In the genomic region with DNA sequence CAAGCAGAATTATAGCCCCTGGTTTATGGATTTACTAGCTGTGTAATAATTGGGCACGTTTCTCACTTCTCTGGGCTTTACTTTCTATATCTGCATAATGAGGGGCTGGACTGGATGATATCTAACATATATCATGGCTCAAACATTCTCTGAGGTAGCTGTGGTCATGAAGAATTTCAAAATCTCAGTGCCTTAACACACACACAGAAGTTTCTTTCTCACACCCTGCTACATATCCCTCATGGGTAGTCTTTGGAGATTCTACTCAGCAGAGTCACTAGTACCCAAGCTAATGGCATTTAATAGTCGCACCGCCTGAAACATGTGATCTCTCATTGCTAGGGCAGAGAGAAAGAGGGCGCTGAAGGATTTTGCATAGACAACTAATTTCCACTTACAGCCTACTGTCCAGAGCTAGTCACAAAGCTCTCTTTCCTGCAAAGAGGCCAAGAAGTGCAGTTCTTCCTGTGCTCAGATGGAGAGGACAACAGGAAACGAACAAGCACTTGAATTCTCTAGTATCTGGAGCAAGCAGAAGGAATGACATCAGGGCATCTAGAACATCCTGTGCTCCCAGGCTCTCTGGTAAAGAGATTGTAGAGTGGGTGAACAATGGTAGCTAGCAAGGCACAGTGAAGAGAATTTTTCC, we compare ENCODE assay signal across 9 cellular contexts.
DNase-seq lines count a peak whose midpoint lies in the region; ATAC-seq and TF ChIP-seq lines count a peak whose summit lies in the region.
"Had no signal": no experiment of that assay in that cellular context is flagged by ENCODE, and none has a peak within 500 bp of the region (broad histone marks: within the 10 kb centered on the region; RNA-seq: fewer than 3 reads in every experiment).

No MANE protein-coding gene starts in this region.

- H4K20me1 ChIP-seq in smooth muscle cell (ENCODE audit: low read depth): no peaks in the 10 kb centered on the region

- no peaks in the 10 kb centered on the region for H3K36me3 Mint-ChIP-seq in activated CD8-positive, alpha-beta memory T cell treated with anti-CD3 and anti-CD28 coated beads, Interleukin-2, amount 10 ng/mL, durations not matched to agents 7 days and 5 days
- H3K36me3 Mint-ChIP-seq: natural killer cell treated with Interleukin-12 subunit alpha and Interleukin-12 subunit beta and Interleukin-15 and Interleukin-18, amount 100 ng/mL, for 72 hours had no signal

- CTCF ChIA-PET in activated CD8-positive, alpha-beta memory T cell treated with anti-CD3 and anti-CD28 coated beads, Interleukin-2, amount 10 ng/mL, durations not matched to agents 7 days and 5 days (lab: Charles Lee): no interaction called here

- H3F3A ChIP-seq in smooth muscle cell (ENCODE audit: low read depth): no peaks in the 10 kb centered on the region

- H3K79me2 ChIP-seq in smooth muscle cell (ENCODE audit: low read depth): no peaks in the 10 kb centered on the region

- H3K27me3 Mint-ChIP-seq in activated CD8-positive, alpha-beta memory T cell treated with anti-CD3 and anti-CD28 coated beads, Interleukin-2, amount 10 ng/mL, durations not matched to agents 7 days and 5 days: no peaks in the 10 kb centered on the region
- H3K27me3 Mint-ChIP-seq: natural killer cell treated with Interleukin-12 subunit alpha and Interleukin-12 subunit beta and Interleukin-15 and Interleukin-18, amount 100 ng/mL, for 72 hours had no signal

- no peaks in the 10 kb centered on the region for H3K9me3 Mint-ChIP-seq in activated CD8-positive, alpha-beta memory T cell treated with anti-CD3 and anti-CD28 coated beads, Interleukin-2, amount 10 ng/mL, durations not matched to agents 7 days and 5 days (ENCODE audit: low read depth)
- H3K9me3 Mint-ChIP-seq: natural killer cell treated with Interleukin-12 subunit alpha and Interleukin-12 subunit beta and Interleukin-15 and Interleukin-18, amount 100 ng/mL, for 72 hours had no signal

- H3K4me3 Mint-ChIP-seq in activated CD8-positive, alpha-beta memory T cell treated with anti-CD3 and anti-CD28 coated beads, Interleukin-2, amount 10 ng/mL, durations not matched to agents 7 days and 5 days: no peak overlapping the region
- H3K4me3 Mint-ChIP-seq: natural killer cell treated with Interleukin-12 subunit alpha and Interleukin-12 subunit beta and Interleukin-15 and Interleukin-18, amount 100 ng/mL, for 72 hours had no signal

- TF ChIP-seq CTCF in smooth muscle cell (IDR thresholded peaks at IDR 0.05; ENCODE audit: borderline replicate concordance, insufficient read depth, poor library complexity, severe bottlenecking) (no peak), colonic mucosa (IDR thresholded peaks at IDR 0.05) (no peak)

- H3K4me1 ChIP-seq in smooth muscle cell (ENCODE audit: low read depth) (peaks cover 10% of the 10 kb centered on the region), colonic mucosa (no peaks in the 10 kb centered on the region)

- H3K27ac Mint-ChIP-seq in activated CD8-positive, alpha-beta memory T cell treated with anti-CD3 and anti-CD28 coated beads, Interleukin-2, amount 10 ng/mL, durations not matched to agents 7 days and 5 days: no peak overlapping the region
- H3K27ac Mint-ChIP-seq: natural killer cell treated with Interleukin-12 subunit alpha and Interleukin-12 subunit beta and Interleukin-15 and Interleukin-18, amount 100 ng/mL, for 72 hours had no signal

- no peaks in the 10 kb centered on the region for H3K36me3 ChIP-seq in smooth muscle cell (ENCODE audit: low read depth)
- no peaks in the 10 kb centered on the region for H3K36me3 ChIP-seq in colonic mucosa

- intact Hi-C loops in colonic mucosa (cut with DNase I): no loop called here

- H3K4me1 Mint-ChIP-seq in activated CD8-positive, alpha-beta memory T cell treated with anti-CD3 and anti-CD28 coated beads, Interleukin-2, amount 10 ng/mL, durations not matched to agents 7 days and 5 days: no peaks in the 10 kb centered on the region

- peak overlapping the region; percentile 53 for H3K4me2 ChIP-seq in smooth muscle cell

- DNase-seq in HCEC 1CT (peak; percentile 82), astrocyte of the hippocampus (ENCODE audit: low read depth, low spot score) (peak; percentile 58), inferior parietal cortex (ENCODE audit: extremely low spot score) (peak; percentile 71), smooth muscle cell (lab: John Stamatoyannopoulos, UW; ENCODE audit: unreplicated experiment) (no peak), KG1 (lab: John Stamatoyannopoulos, UW) (no peak), colonic mucosa (no peak)
- no peak for DNase-seq in activated CD8-positive, alpha-beta memory T cell treated with anti-CD3 and anti-CD28 coated beads, Interleukin-2, amount 10 ng/mL, durations not matched to agents 7 days and 5 days

- H3K27ac ChIP-seq in smooth muscle cell (ENCODE audit: low read depth) (peak overlapping the region; percentile 82), colonic mucosa (no peak overlapping the region)

- no peaks in the 10 kb centered on the region for H3K27me3 ChIP-seq in smooth muscle cell (ENCODE audit: low read depth)
- no peaks in the 10 kb centered on the region for H3K27me3 ChIP-seq in colonic mucosa

- H2AFZ ChIP-seq in smooth muscle cell (ENCODE audit: low read depth): peak overlapping the region; percentile 35

- ATAC-seq in GM18502 (IDR thresholded peaks at IDR 0.05; ENCODE audit: poor library complexity, unreplicated experiment): no peak
- no peak for ATAC-seq in activated CD8-positive, alpha-beta memory T cell treated with anti-CD3 and anti-CD28 coated beads, Interleukin-2, amount 10 ng/mL, durations not matched to agents 7 days and 5 days
- ATAC-seq: natural killer cell treated with Interleukin-12 subunit alpha and Interleukin-12 subunit beta and Interleukin-15 and Interleukin-18, amount 100 ng/mL, for 72 hours had no signal

- 57% methylated on average over 5 of the region's 5 CpGs for WGBS in smooth muscle cell (ENCODE audit: low lambda C conversion rate)

- H3K4me3 ChIP-seq in smooth muscle cell: no peak overlapping the region
- no peak overlapping the region for H3K4me3 ChIP-seq in colonic mucosa

- peak overlapping the region; percentile 66 for H3K9ac ChIP-seq in smooth muscle cell (ENCODE audit: low read depth)
- no peak overlapping the region for H3K9ac ChIP-seq in colonic mucosa (ENCODE audit: low read depth in 2 of 2, low read length in 2 of 2)

- no peaks in the 10 kb centered on the region for H3K9me3 ChIP-seq in smooth muscle cell (replicated peaks; ENCODE audit: low read depth)
- H3K9me3 ChIP-seq in colonic mucosa: no peaks in the 10 kb centered on the region

Comparison
In these comparisons a context has a peak if more than half of its experiments do, and no peak if none do; other contexts are left out.
1. DNase-seq: peak in HCEC 1CT (single experiment), astrocyte of the hippocampus (single experiment) and inferior parietal cortex (single experiment); none in smooth muscle cell (single experiment), KG1 (single experiment), activated CD8-positive, alpha-beta memory T cell treated with anti-CD3 and anti-CD28 coated beads, Interleukin-2, amount 10 ng/mL, durations not matched to agents 7 days and 5 days (single experiment) and colonic mucosa (single experiment).